Comparison of ENCODE assay signal across 1 cellular context in the genomic region with DNA sequence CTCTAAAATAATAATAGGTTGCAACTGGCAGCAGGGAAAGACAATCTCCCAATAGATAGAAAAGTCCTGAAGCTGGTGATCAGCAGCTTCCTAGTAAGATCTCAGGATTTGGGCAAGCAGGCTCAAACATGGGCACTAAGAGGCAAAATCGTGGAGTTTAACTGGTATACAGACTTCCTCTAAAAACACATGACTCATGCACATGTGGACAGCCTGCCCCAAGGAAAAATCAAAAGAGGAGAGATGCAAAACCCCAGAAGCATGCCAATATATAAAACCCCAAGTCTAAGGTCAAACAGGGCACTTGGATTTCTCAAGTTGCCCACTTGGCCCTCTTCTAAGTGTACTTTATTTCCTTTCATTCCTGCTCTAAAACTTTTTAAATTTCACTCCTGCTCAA.
TF ChIP-seq lines count a peak whose summit lies in the region.

No MANE protein-coding gene starts in this region.

TF ChIP-seq in WTC11, 78 proteins besides CTCF, POLR2A, EP300 and RAD21 (continued from another document):
- TF ChIP-seq, protein P1, sequence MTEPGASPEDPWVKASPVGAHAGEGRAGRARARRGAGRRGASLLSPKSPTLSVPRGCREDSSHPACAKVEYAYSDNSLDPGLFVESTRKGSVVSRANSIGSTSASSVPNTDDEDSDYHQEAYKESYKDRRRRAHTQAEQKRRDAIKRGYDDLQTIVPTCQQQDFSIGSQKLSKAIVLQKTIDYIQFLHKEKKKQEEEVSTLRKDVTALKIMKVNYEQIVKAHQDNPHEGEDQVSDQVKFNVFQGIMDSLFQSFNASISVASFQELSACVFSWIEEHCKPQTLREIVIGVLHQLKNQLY (CRISPR knock-in tag; IDR thresholded peaks at IDR 0.05), result no peak
- TF ChIP-seq FOXJ3 (CRISPR knock-in tag; IDR thresholded peaks at IDR 0.05; ENCODE audit: borderline replicate concordance), result no peak
TF ChIP-seq in WTC11: peak in this region for 0.
